ENCODE assay signal across 21 cellular contexts in the genomic region with DNA sequence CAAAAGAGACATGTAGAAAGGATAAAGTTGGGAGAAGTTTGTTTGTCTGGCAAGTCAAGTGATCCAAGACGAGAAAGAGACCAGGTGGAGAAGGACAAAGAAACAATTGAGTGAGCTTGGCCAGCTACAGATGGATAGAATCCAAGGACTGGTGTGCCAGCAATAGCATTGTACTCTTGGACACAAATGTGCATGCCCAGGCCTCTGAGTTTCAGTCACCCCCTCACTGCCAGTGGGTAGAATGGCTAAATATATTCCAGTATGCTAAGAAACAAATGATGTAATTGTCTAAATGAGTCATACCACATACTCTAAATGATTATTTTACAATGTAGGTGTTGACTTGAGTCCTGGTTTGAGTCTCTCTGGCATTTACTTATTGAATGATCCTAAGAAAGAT.
DNase-seq lines count a peak whose midpoint lies in the region; ATAC-seq and FAIRE-seq lines count a peak whose summit lies in the region.
"Had no signal": no experiment of that assay in that cellular context is flagged by ENCODE, and none has a peak within 500 bp of the region (broad histone marks: within the 10 kb centered on the region; RNA-seq: fewer than 3 reads in every experiment).

No MANE protein-coding gene starts in this region.

- H3K9ac ChIP-seq in mesenchymal stem cell (ENCODE audit: low read length): no peak overlapping the region
- H3K9ac ChIP-seq: GM23248 had no signal

- no peak overlapping the region for H4K91ac ChIP-seq in mesenchymal stem cell (ENCODE audit: low read length)

- FAIRE-seq in urothelium cell line (lab: Jason Lieb, UNC): no peak
- FAIRE-seq: GM18507, HTR-8/SVneo had no signal

- no peak overlapping the region for H2BK5ac ChIP-seq in mesenchymal stem cell (ENCODE audit: low read depth, low read length, poor library complexity, severe bottlenecking)

- no peak overlapping the region for H2BK120ac ChIP-seq in mesenchymal stem cell (ENCODE audit: low read depth, low read length)

- H3K9me3 ChIP-seq in right cardiac atrium (ENCODE audit: control insufficient read depth, low read length): no peaks in the 10 kb centered on the region
- H3K9me3 ChIP-seq in mesenchymal stem cell (ENCODE audit: control insufficient read depth, low read length): peaks cover 13% of the 10 kb centered on the region
- H3K9me3 ChIP-seq: upper lobe of left lung had no signal

- H3K36me3 ChIP-seq in mesenchymal stem cell (ENCODE audit: control insufficient read depth in 1 of 2, insufficient read depth in 2 of 2, low read depth in 1 of 2, low read length in 2 of 2): no peaks in the 10 kb centered on the region
- H3K36me3 ChIP-seq: esophagus muscularis mucosa, upper lobe of left lung had no signal

- H3K23ac ChIP-seq in mesenchymal stem cell (ENCODE audit: low read length in 2 of 2): no peak overlapping the region

- intact Hi-C loops in Right ventricle myocardium superior (cut with DNase I): no loop called here
- intact Hi-C loops in right cardiac atrium (cut with DNase I): no loop called here

- H3K4me3 ChIP-seq in right cardiac atrium (ENCODE audit: low read length) (no peak overlapping the region), mesenchymal stem cell (ENCODE audit: insufficient read depth in 1 of 2, low read depth in 1 of 2, low read length in 2 of 2) (no peak overlapping the region)
- H3K4me3 ChIP-seq: esophagus muscularis mucosa, GM23248, upper lobe of left lung had no signal

- H3K79me1 ChIP-seq in mesenchymal stem cell (replicated peaks; ENCODE audit: low read length, poor library complexity, severe bottlenecking): no peaks in the 10 kb centered on the region

- H3K14ac ChIP-seq in mesenchymal stem cell (ENCODE audit: low read length in 2 of 2): no peak overlapping the region

- no peaks in the 10 kb centered on the region for H3K4me1 ChIP-seq in right cardiac atrium (ENCODE audit: control insufficient read depth, insufficient read depth, low read length)
- H3K4me1 ChIP-seq in mesenchymal stem cell (ENCODE audit: control insufficient read depth, insufficient read depth, low read depth, low read length): no peaks in the 10 kb centered on the region
- H3K4me1 ChIP-seq: esophagus muscularis mucosa, upper lobe of left lung had no signal

- WGBS in right cardiac atrium: 55% methylated on average over 1 of the region's 1 CpG
- 100% methylated on average over 1 of the region's 1 CpG for WGBS in mesenchymal stem cell

- ATAC-seq in Right ventricle myocardium superior (ENCODE audit: poor library complexity): peak; percentile 98
- ATAC-seq in right cardiac atrium: no peak
- ATAC-seq: stimulated activated naive CD8-positive, alpha-beta T cell treated with anti-CD3 and anti-CD28 coated beads, Interleukin-15, Interleukin-2, amounts not matched to agents 100 U/mL and 50 U/mL, for 24 hours had no signal

- H2AK5ac ChIP-seq in mesenchymal stem cell (ENCODE audit: low read length, severe bottlenecking): no peak overlapping the region

- no peak overlapping the region for H4K8ac ChIP-seq in mesenchymal stem cell (ENCODE audit: low read length)

- no peak overlapping the region for H3K18ac ChIP-seq in mesenchymal stem cell (ENCODE audit: low read depth in 1 of 2, low read length in 2 of 2)

- H3K4me2 ChIP-seq in mesenchymal stem cell (ENCODE audit: low read length, poor library complexity, severe bottlenecking): no peak overlapping the region

- no peak overlapping the region for H2BK12ac ChIP-seq in mesenchymal stem cell (ENCODE audit: low read length in 2 of 2)

- H2AFZ ChIP-seq in mesenchymal stem cell (ENCODE audit: low read depth, low read length): no peak overlapping the region
- H2AFZ ChIP-seq: GM23248 had no signal

- DNase-seq in Right ventricle myocardium superior: peak; percentile 39
- DNase-seq in right cardiac atrium: no peak
- DNase-seq in caudate nucleus (lab: John Stamatoyannopoulos, UW): peak in 38 of 61 donors; percentile 2 to 49 (median 20)
- peak; percentile 12 for DNase-seq in mesenchymal stem cell
- peak; percentile 50 for DNase-seq in urothelium cell line (ENCODE audit: low spot score)
- DNase-seq in NCI-H2196 treated with DMSO at 0.1 percent for 48 hours (lab: John Stamatoyannopoulos, UW; ENCODE audit: unreplicated experiment): no peak
- DNase-seq in NCI-H748 (lab: John Stamatoyannopoulos, UW; ENCODE audit: unreplicated experiment): no peak
- no peak for DNase-seq in 8988T
- DNase-seq: activated naive CD8-positive, alpha-beta T cell treated with anti-CD3 and anti-CD28 coated beads for 36 hours; CD8-positive, alpha-beta memory T cell; DND-41; GM23248; Kasumi-1; NCI-H1436; nephron progenitor cell; retina; stimulated activated naive CD8-positive, alpha-beta T cell treated with anti-CD3 and anti-CD28 coated beads, Interleukin-15, Interleukin-2, amounts not matched to agents 100 U/mL and 50 U/mL, for 24 hours; upper lobe of left lung had no signal

- no peak overlapping the region for H3K4ac ChIP-seq in mesenchymal stem cell (ENCODE audit: low read depth in 1 of 2, low read length in 2 of 2)

- H2BK15ac ChIP-seq in mesenchymal stem cell (ENCODE audit: low read depth, poor library complexity, severe bottlenecking): no peak overlapping the region

- H3K27me3 ChIP-seq in right cardiac atrium (ENCODE audit: control insufficient read depth, insufficient read depth) (no peaks in the 10 kb centered on the region), mesenchymal stem cell (ENCODE audit: control insufficient read depth in 1 of 2, insufficient read depth in 1 of 2, low read length in 2 of 2) (no peaks in the 10 kb centered on the region)
- H3K27me3 ChIP-seq: esophagus muscularis mucosa, upper lobe of left lung had no signal

- no peak overlapping the region for H3K27ac ChIP-seq in right cardiac atrium (ENCODE audit: low read length)
- H3K27ac ChIP-seq in caudate nucleus (ENCODE audit: low read depth, low read length): no peak overlapping the region
- H3K27ac ChIP-seq in mesenchymal stem cell (ENCODE audit: low read length, poor library complexity, severe bottlenecking): no peak overlapping the region
- H3K27ac ChIP-seq: esophagus muscularis mucosa, GM23248, upper lobe of left lung had no signal

Comparison
In these comparisons a context has a peak if more than half of its experiments do, and no peak if none do; other contexts are left out.
1. DNase-seq: peak in Right ventricle myocardium superior (single experiment), caudate nucleus (38 of 61), mesenchymal stem cell (single experiment) and urothelium cell line (single experiment); none in right cardiac atrium (0 of 3), NCI-H2196 treated with DMSO at 0.1 percent for 48 hours (single experiment), NCI-H748 (single experiment) and 8988T (single experiment).